Comparison of ENCODE assay signal across 9 cellular contexts in the genomic region with DNA sequence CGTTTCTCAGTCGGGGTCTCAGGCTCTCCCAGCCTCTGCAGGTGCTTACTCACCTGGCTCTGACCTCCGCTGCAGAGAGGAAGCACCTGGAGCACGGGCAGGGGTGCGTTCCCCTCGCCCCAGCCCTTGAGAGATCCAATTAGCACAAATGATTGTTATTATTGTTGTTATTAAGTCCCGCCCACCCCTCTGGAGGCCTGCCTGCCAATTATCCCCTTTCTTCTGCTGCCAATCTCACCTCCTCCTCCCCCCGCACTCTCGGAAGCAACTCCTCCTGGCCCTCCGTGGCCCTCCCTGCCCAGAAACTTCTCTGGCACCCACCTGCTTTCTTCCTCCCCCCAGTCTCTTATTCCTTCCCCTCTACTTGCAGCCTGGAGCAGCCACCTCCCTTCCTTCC. TPM values are rescaled to one million over a fixed set of nuclear protein-coding genes. Genes with fewer than 3 reads are reported as not detected.
DNase-seq lines count a peak whose midpoint lies in the region; TF ChIP-seq lines count a peak whose summit lies in the region.
"Had no signal": no experiment of that assay in that cellular context is flagged by ENCODE, and none has a peak within 500 bp of the region (broad histone marks: within the 10 kb centered on the region; RNA-seq: fewer than 3 reads in every experiment).

No MANE protein-coding gene starts in this region.

- peaks cover 17% of the 10 kb centered on the region for H3K4me1 ChIP-seq in CD8-positive, alpha-beta memory T cell (ENCODE audit: insufficient read depth, low read length)

- CTCF ChIA-PET in CD8-positive, alpha-beta memory T cell (lab: Charles Lee), result no interaction called here

- H3K9me3 Mint-ChIP-seq in CD8-positive, alpha-beta memory T cell, result no peaks in the 10 kb centered on the region
- no peaks in the 10 kb centered on the region for H3K9me3 Mint-ChIP-seq in IgD-negative memory B cell
- no peaks in the 10 kb centered on the region for H3K9me3 Mint-ChIP-seq in activated naive CD8-positive, alpha-beta T cell treated with anti-CD3 and anti-CD28 coated beads for 36 hours
- no peaks in the 10 kb centered on the region for H3K9me3 Mint-ChIP-seq in nephron

- no peak overlapping the region for H3K4me3 Mint-ChIP-seq in CD8-positive, alpha-beta memory T cell
- peak overlapping the region; percentile 66 to 92 (median 81) for H3K4me3 Mint-ChIP-seq in IgD-negative memory B cell
- H3K4me3 Mint-ChIP-seq in activated naive CD8-positive, alpha-beta T cell treated with anti-CD3 and anti-CD28 coated beads for 36 hours, result peak overlapping the region; percentile 35
- peak overlapping the region in 2 of 3 experiments; percentile 31 to 51 for H3K4me3 Mint-ChIP-seq in nephron

- H3K27me3 ChIP-seq in CD8-positive, alpha-beta memory T cell (ENCODE audit: insufficient read depth, low read length, poor library complexity, severe bottlenecking), result no peaks in the 10 kb centered on the region

- H3K27ac ChIP-seq in CD8-positive, alpha-beta memory T cell (ENCODE audit: low read depth, low read length), result no peak overlapping the region

- no peak for TF ChIP-seq CTCF in nephron (IDR thresholded peaks at IDR 0.05; ENCODE audit: unreplicated experiment in 3 of 3)

- no peaks in the 10 kb centered on the region for H3K9me3 ChIP-seq in CD8-positive, alpha-beta memory T cell (ENCODE audit: low read length)

- POLR2A ChIA-PET in CD8-positive, alpha-beta memory T cell (lab: Charles Lee), result no interaction called here

- H3K27me3 Mint-ChIP-seq in CD8-positive, alpha-beta memory T cell, result no peaks in the 10 kb centered on the region
- H3K27me3 Mint-ChIP-seq in IgD-negative memory B cell, result no peaks in the 10 kb centered on the region
- H3K27me3 Mint-ChIP-seq in activated naive CD8-positive, alpha-beta T cell treated with anti-CD3 and anti-CD28 coated beads for 36 hours, result no peaks in the 10 kb centered on the region
- no peaks in the 10 kb centered on the region for H3K27me3 Mint-ChIP-seq in nephron (ENCODE audit: low read depth)

- no peak for DNase-seq in CD8-positive, alpha-beta memory T cell
- DNase-seq in activated naive CD8-positive, alpha-beta T cell treated with anti-CD3 and anti-CD28 coated beads for 36 hours, result no peak
- no peak for DNase-seq in HT-29 (ENCODE audit: low spot score)
- no peak for DNase-seq in hippocampal formation (lab: John Stamatoyannopoulos, UW)
- no peak for DNase-seq in hepatic stellate cell (ENCODE audit: low spot score)
- DNase-seq in iPS-NIHi7 (ENCODE audit: extremely low spot score), result no peak

- H3K27ac Mint-ChIP-seq in CD8-positive, alpha-beta memory T cell, result peak overlapping the region in 6 of 8 donors; percentile 3 to 95 (median 69)
- H3K27ac Mint-ChIP-seq in IgD-negative memory B cell (peak overlapping the region; percentile 87 to 97 (median 93)), nephron (peak overlapping the region; percentile 86 to 97 (median 97))
- peak overlapping the region; percentile 60 for H3K27ac Mint-ChIP-seq in activated naive CD8-positive, alpha-beta T cell treated with anti-CD3 and anti-CD28 coated beads for 36 hours

- no peak overlapping the region for H3K4me3 ChIP-seq in CD8-positive, alpha-beta memory T cell (ENCODE audit: low read length)
- H3K4me3 ChIP-seq: smooth muscle cell had no signal

- peaks cover 32 to 70% (median 36%) of the 10 kb centered on the region in 3 donors for H3K4me1 Mint-ChIP-seq in CD8-positive, alpha-beta memory T cell
- H3K4me1 Mint-ChIP-seq in IgD-negative memory B cell (peaks cover 26 to 46% (median 44%) of the 10 kb centered on the region in 3 donors), nephron (peaks cover 69% of the 10 kb centered on the region)
- H3K4me1 Mint-ChIP-seq in activated naive CD8-positive, alpha-beta T cell treated with anti-CD3 and anti-CD28 coated beads for 36 hours, result peaks cover 44% of the 10 kb centered on the region

- no peaks in the 10 kb centered on the region for H3K36me3 ChIP-seq in CD8-positive, alpha-beta memory T cell (ENCODE audit: insufficient read depth, low read length)

- H3K36me3 Mint-ChIP-seq in CD8-positive, alpha-beta memory T cell, result peaks cover 0 to 15% (median 0%) of the 10 kb centered on the region in 3 donors
- H3K36me3 Mint-ChIP-seq in IgD-negative memory B cell, result no peaks in the 10 kb centered on the region
- H3K36me3 Mint-ChIP-seq in activated naive CD8-positive, alpha-beta T cell treated with anti-CD3 and anti-CD28 coated beads for 36 hours, result peaks cover 11% of the 10 kb centered on the region
- peaks cover 3% of the 10 kb centered on the region for H3K36me3 Mint-ChIP-seq in nephron (ENCODE audit: low read depth)

RNA-seq across cellular contexts. Expression of gene ZNF787, which starts 8.8 kb away (rescaled TPM):
- total RNA-seq in CD8-positive, alpha-beta memory T cell, result 10 to 100 TPM; 34.7 to 38.7 TPM
- polyA plus RNA-seq in CD8-positive, alpha-beta memory T cell, result 2.8 TPM
- polyA plus RNA-seq in IgD-negative memory B cell, result 2.8 TPM
- 10 to 100 TPM; 34.2 to 35.6 TPM for total RNA-seq in activated naive CD8-positive, alpha-beta T cell treated with anti-CD3 and anti-CD28 coated beads for 36 hours
- 186 and 208 TPM in 2 replicates for total RNA-seq in HT-29 (2014; rRNA removed; shearing (Covaris generic))

RNA-seq across cellular contexts. Expression of gene ZNF444, which starts 28.8 kb away (rescaled TPM):
- 10 to 100 TPM; 24.9 to 26.7 TPM for total RNA-seq in CD8-positive, alpha-beta memory T cell
- polyA plus RNA-seq in CD8-positive, alpha-beta memory T cell, result 19.7 TPM
- 19.5 TPM for polyA plus RNA-seq in IgD-negative memory B cell
- 10 to 100 TPM; 28.6 to 33.7 TPM for total RNA-seq in activated naive CD8-positive, alpha-beta T cell treated with anti-CD3 and anti-CD28 coated beads for 36 hours
- 73.7 and 112 TPM in 2 replicates for total RNA-seq in HT-29 (2014; rRNA removed; shearing (Covaris generic))

Comparison
In these comparisons a context has a peak if more than half of its experiments do, and no peak if none do; other contexts are left out.
1. H3K4me3 Mint-ChIP-seq: peak in IgD-negative memory B cell (4 of 4), activated naive CD8-positive, alpha-beta T cell treated with anti-CD3 and anti-CD28 coated beads for 36 hours (single experiment) and nephron (2 of 3); none in CD8-positive, alpha-beta memory T cell (0 of 7).
2. Peak in every context shown above with its lines, with median percentiles within 50 percentile points of each other: H3K27ac Mint-ChIP-seq.